In genomic region chr3:181311186-181311585, GRCh38 we compare ENCODE assay signal across 18 cellular contexts.
DNase-seq lines count a peak whose midpoint lies in the region; ATAC-seq and FAIRE-seq lines count a peak whose summit lies in the region.
"Had no signal": no experiment of that assay in that cellular context is flagged by ENCODE, and none has a peak within 500 bp of the region (broad histone marks: within the 10 kb centered on the region; RNA-seq: fewer than 3 reads in every experiment).

No MANE protein-coding gene starts in this region.

- H3K18ac ChIP-seq in trophoblast cell (ENCODE audit: low read length), result no peak overlapping the region

- no peaks in the 10 kb centered on the region for H3K4me1 ChIP-seq in trophoblast cell (ENCODE audit: control insufficient read depth in 1 of 2, insufficient read depth in 2 of 2, low read length in 2 of 2)
- H3K4me1 ChIP-seq: BLaER1 had no signal

- no peak overlapping the region for H3K4me2 ChIP-seq in trophoblast cell (ENCODE audit: low read length)
- H3K4me2 ChIP-seq: BLaER1, PC-9 had no signal

- H3K36me3 ChIP-seq in trophoblast cell (ENCODE audit: control insufficient read depth in 1 of 2, insufficient read depth in 2 of 2, low read length in 2 of 2), result no peaks in the 10 kb centered on the region
- H3K36me3 ChIP-seq: BLaER1 had no signal

- H3K9me3 ChIP-seq in trophoblast cell (ENCODE audit: insufficient read depth, low read depth, low read length), result no peaks in the 10 kb centered on the region
- H3K9me3 ChIP-seq: BLaER1 had no signal

- no peak for FAIRE-seq in frontal cortex (lab: Jason Lieb, UNC)
- FAIRE-seq: GM12891, H1 had no signal

- H3K14ac ChIP-seq in trophoblast cell (ENCODE audit: low read length), result no peak overlapping the region

- H3K4me3 ChIP-seq in trophoblast cell (ENCODE audit: low read depth, low read length), result no peak overlapping the region
- H3K4me3 ChIP-seq: BLaER1, PC-9 had no signal

- WGBS in trophoblast cell (ENCODE audit: extremely low coverage, insufficient coverage, insufficient read length), result no CpG with 5 or more reads among the region's 6 CpGs

- H3K79me2 ChIP-seq in trophoblast cell (ENCODE audit: control insufficient read depth, insufficient read depth, low read length, poor library complexity), result no peaks in the 10 kb centered on the region

- DNase-seq in NCI-H748 (lab: John Stamatoyannopoulos, UW; ENCODE audit: unreplicated experiment), result peak; percentile 32
- DNase-seq in NCI-H748 treated with DMSO at 0.1 percent for 48 hours (lab: John Stamatoyannopoulos, UW), result no peak
- DNase-seq in NCI-H1417 treated with DMSO at 0.1 percent for 48 hours (lab: John Stamatoyannopoulos, UW), result peak; percentile 84
- DNase-seq in NCI-H2227 (lab: John Stamatoyannopoulos, UW; ENCODE audit: unreplicated experiment), result peak; percentile 77
- DNase-seq in trophoblast cell, result no peak
- no peak for DNase-seq in HCEC 1CT
- no peak for DNase-seq in frontal cortex (ENCODE audit: low spot score in 2 of 2)
- DNase-seq: CD4-positive, alpha-beta memory T cell; DMS53; KG1; NCI-H1694 treated with DMSO at 0.1 percent for 48 hours; NCI-H774; PC-9; T1000 had no signal

- H2AK5ac ChIP-seq in trophoblast cell (ENCODE audit: low read length), result no peak overlapping the region

- no peak overlapping the region for H4K91ac ChIP-seq in trophoblast cell (ENCODE audit: low read depth, low read length)

- no peak overlapping the region for H4K12ac ChIP-seq in trophoblast cell (ENCODE audit: low read depth, low read length)

- H3K79me1 ChIP-seq in trophoblast cell (ENCODE audit: low read length), result no peaks in the 10 kb centered on the region

- ATAC-seq in GM18873 (IDR thresholded peaks at IDR 0.05; ENCODE audit: low FRiP score, unreplicated experiment), result no peak

- no peak overlapping the region for H2AFZ ChIP-seq in trophoblast cell (ENCODE audit: insufficient read depth, low read length, poor library complexity)
- H2AFZ ChIP-seq: PC-9 had no signal

- H3K23ac ChIP-seq in trophoblast cell (ENCODE audit: low read length), result peak overlapping the region; percentile 95

- H3K27ac ChIP-seq in trophoblast cell (ENCODE audit: low read depth, low read length), result no peak overlapping the region
- H3K27ac ChIP-seq: BLaER1, PC-9 had no signal

- no peak overlapping the region for H4K8ac ChIP-seq in trophoblast cell (ENCODE audit: low read depth, low read length)

- no peak overlapping the region for H2BK5ac ChIP-seq in trophoblast cell (ENCODE audit: low read depth, low read length, poor library complexity)

- H3K4ac ChIP-seq in trophoblast cell (ENCODE audit: low read depth, low read length), result no peak overlapping the region

- no peak overlapping the region for H2BK12ac ChIP-seq in trophoblast cell (ENCODE audit: low read length)

- H3K27me3 ChIP-seq in trophoblast cell (ENCODE audit: insufficient read depth, low read length), result no peaks in the 10 kb centered on the region
- H3K27me3 ChIP-seq: BLaER1 had no signal

- no peak overlapping the region for H3K9ac ChIP-seq in trophoblast cell (ENCODE audit: low read length)
- H3K9ac ChIP-seq: BLaER1 had no signal

- H2BK120ac ChIP-seq in trophoblast cell (ENCODE audit: insufficient read depth, low read length, poor library complexity), result no peak overlapping the region

Comparison
In these comparisons a context has a peak if more than half of its experiments do, and no peak if none do; other contexts are left out.
1. DNase-seq: peak in NCI-H748 (single experiment), NCI-H1417 treated with DMSO at 0.1 percent for 48 hours (single experiment) and NCI-H2227 (single experiment); none in NCI-H748 treated with DMSO at 0.1 percent for 48 hours (single experiment), trophoblast cell (0 of 2), HCEC 1CT (single experiment) and frontal cortex (0 of 2).